Comparison of ENCODE assay signal across 8 cellular contexts in genomic region chr18:32092422-32093105, GRCh38. TPM values are rescaled to one million over a fixed set of nuclear protein-coding genes. Genes with fewer than 3 reads are reported as not detected.
DNase-seq lines count a peak whose midpoint lies in the region; ATAC-seq and TF ChIP-seq lines count a peak whose summit lies in the region.

No MANE protein-coding gene starts in this region.

- peak; percentile 80 for ATAC-seq in HG02571 (IDR thresholded peaks at IDR 0.05; ENCODE audit: unreplicated experiment)
- peak; percentile 98 for ATAC-seq in omental fat pad (ENCODE audit: low FRiP score)

- peaks cover 48% of the 10 kb centered on the region for H3K4me1 Mint-ChIP-seq in activated naive CD4-positive, alpha-beta T cell treated with anti-CD3 and anti-CD28 coated beads, Interleukin-2, amount 50 U/mL, for 24 hours

- H3K27ac ChIP-seq in testis = peak overlapping the region; percentile 99 to 100

- intact Hi-C loops in testis (cut with DNase I; ENCODE audit: low total_unique reads) = loop anchor here (5.0 kb wide), 1 partner anchor 150 kb away; the partner anchor contains the start of gene TRAPPC8

- H3K4me3 Mint-ChIP-seq in activated naive CD4-positive, alpha-beta T cell treated with anti-CD3 and anti-CD28 coated beads, Interleukin-2, amount 50 U/mL, for 24 hours = peak overlapping the region; percentile 100

- H3K9me3 ChIP-seq in testis = no peaks in the 10 kb centered on the region

- H3K9me3 Mint-ChIP-seq in activated naive CD4-positive, alpha-beta T cell treated with anti-CD3 and anti-CD28 coated beads, Interleukin-2, amount 50 U/mL, for 24 hours = no peaks in the 10 kb centered on the region

- H3K27me3 ChIP-seq in GM06990 (replicated peaks; ENCODE audit: control insufficient read depth, insufficient read depth, low read length) (no peaks in the 10 kb centered on the region), testis (no peaks in the 10 kb centered on the region)

- peaks cover 10% of the 10 kb centered on the region for H3K4me1 ChIP-seq in testis

- DNase-seq in GM06990 (ENCODE audit: extremely low read depth, insufficient read length) (peak; percentile 96), NB4 (ENCODE audit: low read depth) (peak; percentile 97), SK-N-DZ (ENCODE audit: low spot score) (peak; percentile 95), glomerular visceral epithelial cell (ENCODE audit: extremely low spot score) (peak; percentile 98), omental fat pad (ENCODE audit: low spot score) (peak; percentile 99), testis (peak; percentile 99)

- H3K36me3 ChIP-seq in GM06990 (ENCODE audit: control insufficient read depth, insufficient read depth, low read length) = peaks cover 2% of the 10 kb centered on the region
- H3K36me3 ChIP-seq in testis (ENCODE audit: low read depth, missing control alignments) = no peaks in the 10 kb centered on the region

- H3K4me3 ChIP-seq in GM06990 (replicated peaks; ENCODE audit: low read depth, low read length) (peak overlapping the region; percentile 87), NB4 (ENCODE audit: low read depth, low read length) (peak overlapping the region; percentile 95), testis (peak overlapping the region; percentile 93 to 96)

- 0% methylated on average over 11 to 41 of the region's 77 CpGs for WGBS in testis, 2 donors

- H3K36me3 Mint-ChIP-seq in activated naive CD4-positive, alpha-beta T cell treated with anti-CD3 and anti-CD28 coated beads, Interleukin-2, amount 50 U/mL, for 24 hours = peaks cover 20% of the 10 kb centered on the region

- TF ChIP-seq CTCF in GM06990 (IDR thresholded peaks at IDR 0.05; ENCODE audit: insufficient read depth, low read length, poor library complexity, severe bottlenecking) (no peak), NB4 (IDR thresholded peaks at IDR 0.05; ENCODE audit: low read depth, low read length) (no peak), omental fat pad (IDR thresholded peaks at IDR 0.05) (no peak), testis (IDR thresholded peaks at IDR 0.05) (no peak)

- peak overlapping the region; percentile 99 for H3K27ac Mint-ChIP-seq in activated naive CD4-positive, alpha-beta T cell treated with anti-CD3 and anti-CD28 coated beads, Interleukin-2, amount 50 U/mL, for 24 hours

- peak; percentile 26 for TF ChIP-seq POLR2A in NB4 (IDR thresholded peaks at IDR 0.05; ENCODE audit: extremely low read depth, insufficient read length)
- TF ChIP-seq POLR2A in testis (IDR thresholded peaks at IDR 0.05) = no peak

- H3K27me3 Mint-ChIP-seq in activated naive CD4-positive, alpha-beta T cell treated with anti-CD3 and anti-CD28 coated beads, Interleukin-2, amount 50 U/mL, for 24 hours = no peaks in the 10 kb centered on the region

RNA-seq across cellular contexts. Expression of gene RNF138, which starts 0.9 kb away (rescaled TPM):
- 73.8 and 87.5 TPM in 2 replicates for polyA plus RNA-seq in SK-N-DZ (2014; cell fraction: cytosol; rRNA removed)
- 33.2 and 42.1 TPM in 2 replicates for polyA plus RNA-seq in SK-N-DZ (2014; cell fraction: nucleus; rRNA removed)
- total RNA-seq in omental fat pad (10 to 100 TPM; 13.8 to 38.3 (median 31.7) TPM), testis (100 to 1,000 TPM; 121 to 190 TPM)
- polyA plus RNA-seq in testis (ENCODE audit: insufficient read depth, low read depth, low replicate concordance) = 295 TPM

Comparison
In these comparisons a context has a peak if more than half of its experiments do, and no peak if none do; other contexts are left out.
1. Peak in every context shown above with its lines: DNase-seq, ATAC-seq, H3K4me3 ChIP-seq and H3K27ac ChIP-seq.